ENCODE assay signal across 8 cellular contexts in the genomic region with DNA sequence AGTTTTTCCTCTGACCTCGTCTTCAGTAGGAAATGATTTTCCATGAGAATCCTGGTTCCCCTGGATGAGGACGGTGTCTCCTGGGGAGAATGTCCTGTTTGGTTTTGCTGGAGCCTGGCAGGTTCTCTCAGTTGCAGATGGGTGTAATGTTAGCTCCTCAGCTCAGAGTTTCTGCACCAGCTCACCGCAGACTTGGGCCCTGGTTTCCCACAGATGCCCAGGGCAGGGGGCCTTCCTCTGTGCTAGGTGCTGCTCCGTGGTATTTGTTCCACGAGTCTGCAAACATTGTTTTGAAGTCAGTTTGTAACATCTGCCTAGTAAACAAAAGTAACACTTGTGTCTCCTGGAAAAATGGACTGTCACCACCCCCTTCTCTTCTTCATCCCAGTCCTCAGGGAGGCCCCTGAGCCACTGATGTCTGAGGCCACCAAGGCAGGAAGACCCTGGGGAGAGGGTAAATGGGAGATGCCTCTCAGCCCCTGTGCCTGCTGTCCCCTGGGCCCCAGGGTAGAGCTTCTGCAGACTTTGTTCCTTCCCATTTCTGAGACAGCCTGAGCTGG.
A peak's percentile ranks its signal among the peaks of the same experiment; 100 is the strongest.
DNase-seq lines count a peak whose midpoint lies in the region; ATAC-seq, FAIRE-seq and TF ChIP-seq lines count a peak whose summit lies in the region.
"Not testable (repeated sequence)": the region's sequence is repeated elsewhere in the genome, so short reads cannot be mapped to it uniquely, and the experiment has no call there.

No MANE protein-coding gene starts in this region.

- peaks cover 0 to 25% (median 9%) of the 10 kb centered on the region in 4 donors for H3K4me1 Mint-ChIP-seq in CD4-positive, CD25-positive, alpha-beta regulatory T cell
- H3K4me1 Mint-ChIP-seq in T-cell = peaks cover 8 to 30% (median 10%) of the 10 kb centered on the region in 3 donors
- H3K4me1 Mint-ChIP-seq in activated T-cell treated with anti-CD3 and anti-CD28 coated beads, Interleukin-2, amount 50 U/mL, for 24 hours (ENCODE audit: low read depth); activated naive CD8-positive, alpha-beta T cell treated with anti-CD3 and anti-CD28 coated beads for 36 hours: not testable (repeated sequence)
- H3K4me1 Mint-ChIP-seq in endothelial cell (ENCODE audit: unreplicated experiment) = peaks cover 20% of the 10 kb centered on the region

- 96% methylated on average over 3 of the region's 5 CpGs; no CpG with 5 or more reads in 1 of the 2 experiments for WGBS in mesodermal cell (ENCODE audit: insufficient coverage in 2 of 2), 2 experiments

- H3K27ac ChIP-seq in CD4-positive, CD25-positive, alpha-beta regulatory T cell (ENCODE audit: insufficient read depth, low read length, poor library complexity, severe bottlenecking) = not testable (repeated sequence)
- H3K27ac ChIP-seq in mesodermal cell (ENCODE audit: low read depth, low read length, severe bottlenecking) = peak overlapping the region; percentile 20

- H3K4me3 Mint-ChIP-seq in CD4-positive, CD25-positive, alpha-beta regulatory T cell; T-cell; activated T-cell treated with anti-CD3 and anti-CD28 coated beads, Interleukin-2, amount 50 U/mL, for 24 hours; activated naive CD8-positive, alpha-beta T cell treated with anti-CD3 and anti-CD28 coated beads for 36 hours; endothelial cell (ENCODE audit: unreplicated experiment): not testable (repeated sequence)

- not testable (repeated sequence) for FAIRE-seq in urothelium cell line (lab: Jason Lieb, UNC)

- H3K9me3 Mint-ChIP-seq in CD4-positive, CD25-positive, alpha-beta regulatory T cell; T-cell; activated T-cell treated with anti-CD3 and anti-CD28 coated beads, Interleukin-2, amount 50 U/mL, for 24 hours; activated naive CD8-positive, alpha-beta T cell treated with anti-CD3 and anti-CD28 coated beads for 36 hours; endothelial cell (ENCODE audit: unreplicated experiment): not testable (repeated sequence)

- H3K36me3 ChIP-seq in CD4-positive, CD25-positive, alpha-beta regulatory T cell (ENCODE audit: control insufficient read depth, insufficient read depth, low read length) = peaks cover 61% of the 10 kb centered on the region
- not testable (repeated sequence) for H3K36me3 ChIP-seq in mesodermal cell (ENCODE audit: control insufficient read depth, insufficient read depth, low read length)

- CTCF ChIA-PET in GM10248 (lab: Yijun Ruan, JAX) = interaction anchor here (3.0 kb wide), 1 partner anchor 10 kb away, joined by 12 read pairs; no protein-coding TSS in a partner anchor
- CTCF ChIA-PET in T-cell (lab: Charles Lee) = not testable (repeated sequence)

- not testable (repeated sequence) for H3K4me1 ChIP-seq in CD4-positive, CD25-positive, alpha-beta regulatory T cell (ENCODE audit: control insufficient read depth, insufficient read depth, low read length, poor library complexity, severe bottlenecking); mesodermal cell (ENCODE audit: control insufficient read depth, insufficient read depth, low read length, poor library complexity, severe bottlenecking)

- H3K36me3 Mint-ChIP-seq in CD4-positive, CD25-positive, alpha-beta regulatory T cell = peaks cover 51% of the 10 kb centered on the region
- peaks cover 67% of the 10 kb centered on the region for H3K36me3 Mint-ChIP-seq in T-cell
- H3K36me3 Mint-ChIP-seq in activated T-cell treated with anti-CD3 and anti-CD28 coated beads, Interleukin-2, amount 50 U/mL, for 24 hours (ENCODE audit: low read depth) = peaks cover 20% of the 10 kb centered on the region
- H3K36me3 Mint-ChIP-seq in activated naive CD8-positive, alpha-beta T cell treated with anti-CD3 and anti-CD28 coated beads for 36 hours; endothelial cell (ENCODE audit: low read depth, unreplicated experiment): not testable (repeated sequence)

- not testable (repeated sequence) for H3K4me3 ChIP-seq in CD4-positive, CD25-positive, alpha-beta regulatory T cell (ENCODE audit: low read depth, low read length); mesodermal cell (ENCODE audit: extremely low read depth, insufficient read depth, low read length, poor library complexity, severe bottlenecking)

- H3K9me3 ChIP-seq in CD4-positive, CD25-positive, alpha-beta regulatory T cell (ENCODE audit: control insufficient read depth in 2 of 2, low read length in 2 of 2); mesodermal cell (ENCODE audit: control insufficient read depth, low read length): not testable (repeated sequence)

- not testable (repeated sequence) for DNase-seq in CD4-positive, CD25-positive, alpha-beta regulatory T cell; activated T-cell treated with anti-CD3 and anti-CD28 coated beads, Interleukin-2, amount 50 U/mL, for 24 hours; activated naive CD8-positive, alpha-beta T cell treated with anti-CD3 and anti-CD28 coated beads for 36 hours; endothelial cell (ENCODE audit: low spot score)
- DNase-seq in GM10248 (ENCODE audit: extremely low spot score) (peak; percentile 6), T-cell (peak in 1 of 34 experiments; percentile 22), urothelium cell line (ENCODE audit: low spot score) (peak; percentile 1)

- POLR2A ChIA-PET in GM10248 (lab: Yijun Ruan, JAX); T-cell (lab: Charles Lee): not testable (repeated sequence)

- peak overlapping the region; percentile 32 to 74 (median 41) for H3K27ac Mint-ChIP-seq in CD4-positive, CD25-positive, alpha-beta regulatory T cell
- peak overlapping the region; percentile 48 to 64 for H3K27ac Mint-ChIP-seq in T-cell
- peak overlapping the region; percentile 50 for H3K27ac Mint-ChIP-seq in activated T-cell treated with anti-CD3 and anti-CD28 coated beads, Interleukin-2, amount 50 U/mL, for 24 hours
- peak overlapping the region; percentile 18 for H3K27ac Mint-ChIP-seq in activated naive CD8-positive, alpha-beta T cell treated with anti-CD3 and anti-CD28 coated beads for 36 hours
- H3K27ac Mint-ChIP-seq in endothelial cell (ENCODE audit: unreplicated experiment) = peak overlapping the region; percentile 43

- not testable (repeated sequence) for H3K27me3 ChIP-seq in CD4-positive, CD25-positive, alpha-beta regulatory T cell (ENCODE audit: control insufficient read depth, insufficient read depth, low read length)

- not testable (repeated sequence) for H3K27me3 Mint-ChIP-seq in CD4-positive, CD25-positive, alpha-beta regulatory T cell; T-cell; activated T-cell treated with anti-CD3 and anti-CD28 coated beads, Interleukin-2, amount 50 U/mL, for 24 hours; activated naive CD8-positive, alpha-beta T cell treated with anti-CD3 and anti-CD28 coated beads for 36 hours
- H3K27me3 Mint-ChIP-seq in endothelial cell (ENCODE audit: unreplicated experiment) = peaks cover 21% of the 10 kb centered on the region

- not testable (repeated sequence) for TF ChIP-seq CTCF in GM10248 (IDR thresholded peaks at IDR 0.05; ENCODE audit: control extremely low read depth, extremely low read depth, low read depth, missing control alignments); endothelial cell (IDR thresholded peaks at IDR 0.05; ENCODE audit: unreplicated experiment)

- not testable (repeated sequence) for ATAC-seq in CD4-positive, CD25-positive, alpha-beta regulatory T cell (ENCODE audit: low read depth in 2 of 2); T-cell (replicated peaks in 1 of 4)
